In genomic region chr1:21631590-21631943, GRCh38 we compare ENCODE assay signal across 8 cellular contexts. TPM values are rescaled to one million over a fixed set of nuclear protein-coding genes. Genes with fewer than 3 reads are reported as not detected.
DNase-seq lines count a peak whose midpoint lies in the region; ATAC-seq, FAIRE-seq and TF ChIP-seq lines count a peak whose summit lies in the region.
"Not testable (repeated sequence)": the region's sequence is repeated elsewhere in the genome, so short reads cannot be mapped to it uniquely, and the experiment has no call there.

No MANE protein-coding gene starts in this region.

- H3K36me3 Mint-ChIP-seq in neural progenitor cell; progenitor cell of endocrine pancreas (ENCODE audit: insufficient read depth): not testable (repeated sequence)

- not testable (repeated sequence) for H4K20me1 ChIP-seq in PC-9 (ENCODE audit: insufficient read depth); HepG2 (ENCODE audit: insufficient read depth, low read length); neural progenitor cell (ENCODE audit: low read depth)

- not testable (repeated sequence) for H3K4me3 Mint-ChIP-seq in neural progenitor cell; progenitor cell of endocrine pancreas (ENCODE audit: low read depth)

- not testable (repeated sequence) for TF ChIP-seq CTCF in 22Rv1 (IDR thresholded peaks at IDR 0.05); HEK293 (tag by site-specific recombination; IDR thresholded peaks at IDR 0.05); PC-9 (conservative IDR thresholded peaks at IDR 0.05); VCaP (conservative IDR thresholded peaks at IDR 0.05); HepG2 (CRISPR knock-in tag; IDR thresholded peaks at IDR 0.05); neural progenitor cell (IDR thresholded peaks at IDR 0.05); progenitor cell of endocrine pancreas (IDR thresholded peaks at IDR 0.05; ENCODE audit: unreplicated experiment)

- H3K4me2 ChIP-seq in PC-9 = peak overlapping the region; percentile 61
- not testable (repeated sequence) for H3K4me2 ChIP-seq in HepG2 (ENCODE audit: low read depth, low read length); neural progenitor cell

- H3K27me3 Mint-ChIP-seq in neural progenitor cell (ENCODE audit: insufficient read depth, low read depth) (peaks cover 12% of the 10 kb centered on the region), progenitor cell of endocrine pancreas (peaks cover 13% of the 10 kb centered on the region)

- H3K4me1 Mint-ChIP-seq in neural progenitor cell = peaks cover 23% of the 10 kb centered on the region
- not testable (repeated sequence) for H3K4me1 Mint-ChIP-seq in progenitor cell of endocrine pancreas (ENCODE audit: low read depth)

- in situ Hi-C loops in HepG2 (cut with HindIII; ENCODE audit: extremely low pct_ligation_motif_present, low pct_unique_long_range_greater_than_20kb) = not testable (repeated sequence)

- not testable (repeated sequence) for BruUV-seq in PC-9 (replicated peaks; lab: Mats Ljungman, UMichigan); HepG2 (replicated peaks; lab: Mats Ljungman, UMichigan)

- intact Hi-C loops in PC-9 (cut with micrococcal nuclease; ENCODE audit: unreplicated experiment) = loop anchor here (10.0 kb wide), 1 partner anchor 1867 kb away; no protein-coding TSS in a partner anchor
- intact Hi-C loops in HepG2 (cut with micrococcal nuclease; ENCODE audit: unreplicated experiment) = not testable (repeated sequence)

- not testable (repeated sequence) for H3K9me2 ChIP-seq in PC-9 (ENCODE audit: insufficient read depth)

- not testable (repeated sequence) for DNase-seq in PC-9; HepG2 (ENCODE audit: low spot score); neural progenitor cell (ENCODE audit: low spot score); progenitor cell of endocrine pancreas (ENCODE audit: low spot score, unreplicated experiment)

- not testable (repeated sequence) for H2AFZ ChIP-seq in PC-9; HepG2 (ENCODE audit: low read length); neural progenitor cell (replicated peaks)

- not testable (repeated sequence) for H3K36me3 ChIP-seq in HEK293 (ENCODE audit: control insufficient read depth in 2 of 2, insufficient read depth in 1 of 2, low read length in 2 of 2); PC-9 (ENCODE audit: low read depth); duodenal mucosa (ENCODE audit: control insufficient read depth in 1 of 2, insufficient read depth in 2 of 2, low read length in 2 of 2); HepG2 (replicated peaks in 1 of 2; ENCODE audit: control insufficient read depth in 1 of 2, insufficient read depth in 2 of 2, low read length in 2 of 2); neural progenitor cell

- not testable (repeated sequence) for ATAC-seq in HepG2

- H3K79me2 ChIP-seq in PC-9 (ENCODE audit: low read depth); HepG2 (ENCODE audit: insufficient read depth, low read length); neural progenitor cell (ENCODE audit: low read depth): not testable (repeated sequence)

- POLR2A ChIA-PET in HEK293 (lab: Yijun Ruan, JAX); HepG2 (lab: Yijun Ruan, JAX): not testable (repeated sequence)
- POLR2A ChIA-PET in PC-9 (lab: Charles Lee; ENCODE audit: unreplicated experiment) = interaction anchor here (0.6 kb wide), 1 partner anchor 307 kb away, joined by 26 read pairs; no protein-coding TSS in a partner anchor

- not testable (repeated sequence) for FAIRE-seq in HepG2 (lab: Jason Lieb, UNC)

- H3K4me1 ChIP-seq in HEK293 (ENCODE audit: control insufficient read depth, insufficient read depth, low read length) = not testable (repeated sequence)
- H3K4me1 ChIP-seq in PC-9 (replicated peaks; ENCODE audit: insufficient read depth) (peaks cover 90% of the 10 kb centered on the region), duodenal mucosa (ENCODE audit: control insufficient read depth in 1 of 2, insufficient read depth in 2 of 2, low read length in 2 of 2) (peaks cover 16 to 17% of the 10 kb centered on the region in 2 donors), HepG2 (ENCODE audit: insufficient read depth, low read length) (peaks cover 32% of the 10 kb centered on the region), neural progenitor cell (peaks cover 34% of the 10 kb centered on the region)

- TF ChIP-seq POLR2A in HepG2 (IDR thresholded peaks at IDR 0.05; ENCODE audit: insufficient read depth in 1 of 2, low read depth in 2 of 2, low read length in 2 of 2) = not testable (repeated sequence)

- H3K9me3 Mint-ChIP-seq in neural progenitor cell; progenitor cell of endocrine pancreas (ENCODE audit: low read depth): not testable (repeated sequence)

- not testable (repeated sequence) for H3K27me3 ChIP-seq in PC-9 (ENCODE audit: insufficient read depth, low read depth); duodenal mucosa (ENCODE audit: control insufficient read depth in 1 of 2, insufficient read depth in 2 of 2, low read length in 2 of 2); HepG2 (ENCODE audit: control insufficient read depth in 1 of 2, insufficient read depth in 2 of 2, low read length in 2 of 2); neural progenitor cell

- TF ChIP-seq RAD21 in HepG2 (CRISPR knock-in tag; IDR thresholded peaks at IDR 0.05) = not testable (repeated sequence)

- not testable (repeated sequence) for H3K9ac ChIP-seq in duodenal mucosa (ENCODE audit: low read depth in 1 of 2, low read length in 2 of 2); HepG2 (ENCODE audit: insufficient read depth, low read depth, low read length); neural progenitor cell

- H3K4me3 ChIP-seq in HEK293 (ENCODE audit: low read depth, low read length); PC-9; duodenal mucosa (ENCODE audit: low read depth in 1 of 2, low read length in 2 of 2); HepG2 (replicated peaks in 1 of 3; ENCODE audit: insufficient read depth in 1 of 3, low read depth in 2 of 3, low read length in 3 of 3); neural progenitor cell: not testable (repeated sequence)

- H3K27ac Mint-ChIP-seq in neural progenitor cell = not testable (repeated sequence)
- peak overlapping the region; percentile 45 for H3K27ac Mint-ChIP-seq in progenitor cell of endocrine pancreas

- WGBS in HepG2 (ENCODE audit: low lambda C conversion rate) = 96% methylated on average over 5 of the region's 8 CpGs

- not testable (repeated sequence) for TF ChIP-seq EP300 in HepG2 (IDR thresholded peaks at IDR 0.05; ENCODE audit: low read depth in 2 of 2, low read length in 2 of 2); HepG2 (CRISPR knock-in tag; IDR thresholded peaks at IDR 0.05; ENCODE audit: borderline replicate concordance)

- CTCF ChIA-PET in HEK293 (lab: Yijun Ruan, JAX); PC-9 (lab: Charles Lee); HepG2 (lab: Yijun Ruan, JAX; ENCODE audit: low intra/inter-chr PET ratio, low total read pairs): not testable (repeated sequence)

- H3K9me3 ChIP-seq in HEK293 (ENCODE audit: control insufficient read depth, insufficient read depth, low read depth, low read length); PC-9 (ENCODE audit: insufficient read depth, low read depth); duodenal mucosa (ENCODE audit: control insufficient read depth in 1 of 2, low read length in 2 of 2); HepG2 (ENCODE audit: low read length); neural progenitor cell (ENCODE audit: low read depth): not testable (repeated sequence)

- peak overlapping the region; percentile 80 for H3K27ac ChIP-seq in 22Rv1
- H3K27ac ChIP-seq in HEK293 (ENCODE audit: extremely low read depth, low read depth, low read length); HepG2 (ENCODE audit: extremely low read length, insufficient read depth, low read length): not testable (repeated sequence)
- peak overlapping the region; percentile 56 for H3K27ac ChIP-seq in PC-9
- H3K27ac ChIP-seq in VCaP = peak overlapping the region; percentile 99
- H3K27ac ChIP-seq in duodenal mucosa (ENCODE audit: low read depth, low read length) = peak overlapping the region; percentile 14
- peak overlapping the region; percentile 5 for H3K27ac ChIP-seq in neural progenitor cell

- peaks cover 40% of the 10 kb centered on the region for H3F3A ChIP-seq in PC-9 (ENCODE audit: insufficient read depth, low read depth)
- peaks cover 32% of the 10 kb centered on the region for H3F3A ChIP-seq in neural progenitor cell (ENCODE audit: low read depth)

RNA-seq across cellular contexts. Expression of gene RAP1GAP, which starts 37.6 kb away (rescaled TPM):
- total RNA-seq in PC-9 (2021) = 22.7 and 30.2 TPM in 2 replicates
- total RNA-seq in HepG2 (2016; rRNA removed; fragmentation: Illumina TruSeq; extraction: Trizol) = 9.7 and 11.9 TPM in 2 replicates
- 3.8 and 5.0 TPM in 2 replicates for total RNA-seq in HepG2 (2016; cell fraction: cytosol; rRNA removed; fragmentation: Illumina TruSeq; extraction: Trizol; ENCODE audit: low read depth)
- 7.8 and 12.1 TPM in 2 replicates for total RNA-seq in HepG2 (2016; cell fraction: insoluble cytoplasmic fraction; rRNA removed; fragmentation: Illumina TruSeq; extraction: Trizol)
- 9.5 and 11.5 TPM in 2 replicates for total RNA-seq in HepG2 (2016; cell fraction: membrane; rRNA removed; fragmentation: Illumina TruSeq; extraction: Trizol)
- 13.6 and 14.7 TPM in 2 replicates for total RNA-seq in HepG2 (2016; cell fraction: nucleus; rRNA removed; fragmentation: Illumina TruSeq; extraction: Trizol)
- 37.5 and 46.1 TPM in 2 replicates for polyA plus RNA-seq in HepG2 (2011; rRNA removed)
- 21.6 and 24.9 TPM in 2 replicates for polyA plus RNA-seq in HepG2 (2011; cell fraction: cytosol; rRNA removed)
- 114 and 133 TPM in 2 replicates for polyA plus RNA-seq in HepG2 (2011; cell fraction: nucleus; rRNA removed)
- polyA plus RNA-seq in HepG2 (2012) = 22.0 and 27.8 TPM in 2 replicates
- polyA plus RNA-seq in HepG2 (2016; cell fraction: cytosol; fragmentation: Illumina TruSeq; extraction: Trizol; ENCODE audit: low read depth) = 5.3 and 7.0 TPM in 2 replicates
- 17.1 and 23.0 TPM in 2 replicates for polyA plus RNA-seq in HepG2 (2016; cell fraction: insoluble cytoplasmic fraction; fragmentation: Illumina TruSeq; extraction: Trizol; ENCODE audit: low read depth)
- 14.4 and 18.4 TPM in 2 replicates for polyA plus RNA-seq in HepG2 (2016; cell fraction: membrane; fragmentation: Illumina TruSeq; extraction: Trizol; ENCODE audit: low read depth)
- polyA plus RNA-seq in HepG2 (2016; cell fraction: nucleus; fragmentation: Illumina TruSeq; extraction: Trizol; ENCODE audit: insufficient read depth, low read depth) = 58.0 and 62.8 TPM in 2 replicates
- polyA minus RNA-seq in HepG2 (2011; rRNA and poly(A)+ RNA removed; ENCODE audit: low replicate concordance) = 18.4 and 45.8 TPM in 2 replicates
- polyA minus RNA-seq in HepG2 (2011; cell fraction: cytosol; rRNA and poly(A)+ RNA removed) = 12.8 and 14.1 TPM in 2 replicates
- 20.8 and 23.4 TPM in 2 replicates for polyA minus RNA-seq in HepG2 (2011; cell fraction: nucleus; rRNA and poly(A)+ RNA removed)
- total RNA-seq in neural progenitor cell (ENCODE audit: low replicate concordance) = 2.6 and 3.9 TPM in 2 replicates
- 15.3 and 16.1 TPM in 2 replicates for total RNA-seq in progenitor cell of endocrine pancreas
